Comparison of ENCODE assay signal across 7 cellular contexts in the genomic region with DNA sequence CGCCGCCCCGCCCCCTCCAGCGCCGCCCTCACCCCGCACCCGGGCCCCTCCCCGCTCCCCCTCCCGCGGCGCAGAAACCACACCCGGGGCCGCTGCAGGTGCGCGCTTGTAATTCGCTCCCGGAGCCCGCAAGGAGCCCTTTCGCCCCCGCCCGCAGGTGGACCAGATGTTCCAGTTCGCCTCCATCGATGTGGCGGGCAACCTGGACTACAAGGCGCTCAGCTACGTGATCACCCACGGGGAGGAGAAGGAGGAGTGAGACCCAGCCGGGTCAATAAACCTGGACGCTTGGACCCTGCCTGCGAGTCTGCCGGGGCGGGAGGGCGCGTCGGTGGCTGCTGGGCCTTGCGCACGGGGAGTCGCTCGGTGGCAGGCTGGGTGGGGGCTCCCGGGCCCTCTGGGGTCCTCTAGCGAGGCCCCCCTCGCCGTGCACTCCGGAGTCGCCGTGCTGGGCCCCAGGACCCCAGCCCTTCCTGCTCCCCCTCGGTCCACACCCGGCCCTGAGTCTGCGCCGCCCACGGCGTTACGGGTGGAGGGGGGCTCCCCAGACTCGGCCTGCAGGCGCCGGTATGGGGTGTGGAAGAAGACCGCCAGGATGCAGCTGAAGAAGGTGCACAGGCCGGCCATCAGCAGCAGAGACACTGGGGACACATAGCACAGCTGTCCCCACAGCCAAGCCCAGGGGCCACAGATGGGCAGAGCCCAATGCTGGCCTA. TPM values are rescaled to one million over a fixed set of nuclear protein-coding genes. Genes with fewer than 3 reads are reported as not detected.
DNase-seq lines count a peak whose midpoint lies in the region; ATAC-seq and TF ChIP-seq lines count a peak whose summit lies in the region.

No MANE protein-coding gene starts in this region.

- no peaks in the 10 kb centered on the region for H3K9me3 ChIP-seq in smooth muscle cell (replicated peaks; ENCODE audit: low read depth)

- no peaks in the 10 kb centered on the region for H3K27me3 ChIP-seq in smooth muscle cell (ENCODE audit: low read depth)

- WGBS in smooth muscle cell (ENCODE audit: low lambda C conversion rate) = 84% methylated on average over 28 of the region's 58 CpGs

- no peaks in the 10 kb centered on the region for H3K9me3 Mint-ChIP-seq in naive thymus-derived CD8-positive, alpha-beta T cell

- H3F3A ChIP-seq in smooth muscle cell (ENCODE audit: low read depth) = no peaks in the 10 kb centered on the region

- H3K4me2 ChIP-seq in smooth muscle cell = no peak overlapping the region

- H3K4me1 ChIP-seq in smooth muscle cell (ENCODE audit: low read depth) = peaks cover 5% of the 10 kb centered on the region

- POLR2A ChIA-PET in naive thymus-derived CD8-positive, alpha-beta T cell (lab: Charles Lee) = interaction anchor here (1.0 to 1.3 kb wide), 2 partner anchors 8 to 568 kb away, joined by 3 to 4 read pairs; partner anchors contain the start of genes ATP5ME and MYL5

- H3K9ac ChIP-seq in smooth muscle cell (ENCODE audit: low read depth) = no peak overlapping the region

- H3K36me3 ChIP-seq in smooth muscle cell (ENCODE audit: low read depth) = no peaks in the 10 kb centered on the region

- H2AFZ ChIP-seq in smooth muscle cell (ENCODE audit: low read depth) = no peak overlapping the region

- no peak for TF ChIP-seq EP300 in Ishikawa (IDR thresholded peaks at IDR 0.05; ENCODE audit: borderline replicate concordance)

- ATAC-seq in naive thymus-derived CD8-positive, alpha-beta T cell = peak; percentile 46 to 54
- no peak for ATAC-seq in HG03135 (IDR thresholded peaks at IDR 0.05; ENCODE audit: unreplicated experiment)

- peaks cover 2 to 10% (median 4%) of the 10 kb centered on the region in 5 donors for H3K27me3 Mint-ChIP-seq in naive thymus-derived CD8-positive, alpha-beta T cell

- peak overlapping the region in 3 of 10 donors; percentile 5 to 80 (median 6) for H3K27ac Mint-ChIP-seq in naive thymus-derived CD8-positive, alpha-beta T cell

- peaks cover 0 to 18% (median 8%) of the 10 kb centered on the region in 4 donors for H3K4me1 Mint-ChIP-seq in naive thymus-derived CD8-positive, alpha-beta T cell

- DNase-seq in DMS53 treated with DMSO at 0.1 percent for 48 hours (lab: John Stamatoyannopoulos, UW; ENCODE audit: unreplicated experiment) = peak; percentile 80
- DNase-seq in activated naive CD4-positive, alpha-beta T cell treated with anti-CD3 and anti-CD28 coated beads, Interleukin-2, amount 50 U/mL, for 16 hours = peak; percentile 41
- DNase-seq in naive thymus-derived CD8-positive, alpha-beta T cell = peak in 8 of 10 donors; percentile 35 to 79 (median 54)
- DNase-seq in glomerular visceral epithelial cell (ENCODE audit: extremely low spot score) = no peak
- no peak for DNase-seq in smooth muscle cell (lab: John Stamatoyannopoulos, UW; ENCODE audit: unreplicated experiment)

- no peaks in the 10 kb centered on the region for H3K36me3 Mint-ChIP-seq in naive thymus-derived CD8-positive, alpha-beta T cell

- H3K4me3 Mint-ChIP-seq in naive thymus-derived CD8-positive, alpha-beta T cell = peak overlapping the region in 6 of 10 donors; percentile 18 to 63 (median 37)

- no peak overlapping the region for H3K27ac ChIP-seq in smooth muscle cell (ENCODE audit: low read depth)

- TF ChIP-seq CTCF in smooth muscle cell (IDR thresholded peaks at IDR 0.05; ENCODE audit: borderline replicate concordance, insufficient read depth, poor library complexity, severe bottlenecking) = no peak

- H3K79me2 ChIP-seq in smooth muscle cell (ENCODE audit: low read depth) = peaks cover 8% of the 10 kb centered on the region

- H3K4me3 ChIP-seq in smooth muscle cell = no peak overlapping the region

- TF ChIP-seq RAD21 in Ishikawa (IDR thresholded peaks at IDR 0.05; ENCODE audit: low read depth) = no peak

- H4K20me1 ChIP-seq in smooth muscle cell (ENCODE audit: low read depth) = no peaks in the 10 kb centered on the region

TF ChIP-seq in Ishikawa, 13 proteins besides CTCF, POLR2A, EP300 and RAD21:
- TF ChIP-seq NFIC (IDR thresholded peaks at IDR 0.05) = no peak
- no peak for TF ChIP-seq YY1 (IDR thresholded peaks at IDR 0.05; ENCODE audit: low read depth)
- TF ChIP-seq MAX (IDR thresholded peaks at IDR 0.05) = 0 out of 2 replicates have a peak, but pooled peaks have one; percentile 11
- TF ChIP-seq EGR1 (IDR thresholded peaks at IDR 0.05) = no peak; the same call in 1 of the 2 replicates
- TF ChIP-seq TAF1 (IDR thresholded peaks at IDR 0.05; ENCODE audit: low read depth) = no peak
- no peak for TF ChIP-seq USF1 (IDR thresholded peaks at IDR 0.05)
- TF ChIP-seq CREB1 (IDR thresholded peaks at IDR 0.05; ENCODE audit: low read depth) = no peak
- TF ChIP-seq TCF12 (IDR thresholded peaks at IDR 0.05; ENCODE audit: low read depth) = peak; percentile 37; the same call in 1 of the 2 replicates

RNA-seq across cellular contexts. Expression of gene SLC49A3, which starts 7.1 kb away (rescaled TPM):
- 1 to 10 TPM; 2.0 to 3.7 TPM for total RNA-seq in naive thymus-derived CD8-positive, alpha-beta T cell
- polyA plus RNA-seq in naive thymus-derived CD8-positive, alpha-beta T cell = under 1 TPM in 2 of 3 donors, not detected in 1; 0.30 to 0.38 TPM
- total RNA-seq in smooth muscle cell = 15.6 and 26.4 TPM in 2 replicates
- 40.2 and 40.3 TPM in 2 replicates for polyA plus RNA-seq in smooth muscle cell

RNA-seq across cellular contexts. Expression of gene MYL5, which starts 7.6 kb away (rescaled TPM):
- total RNA-seq in naive thymus-derived CD8-positive, alpha-beta T cell = 10 to 100 TPM; 34.9 to 35.6 TPM
- polyA plus RNA-seq in naive thymus-derived CD8-positive, alpha-beta T cell = 10 to 100 TPM in 1 of 3 donors, 1 to 10 TPM in 2; 3.1 to 13.9 (median 7.5) TPM
- total RNA-seq in smooth muscle cell = 6.8 and 22.1 TPM in 2 replicates
- 6.7 and 12.5 TPM in 2 replicates for polyA plus RNA-seq in smooth muscle cell

RNA-seq across cellular contexts. Expression of gene ATP5ME, which starts 7.8 kb away (rescaled TPM):
- 100 to 1,000 TPM; 146 to 155 TPM for total RNA-seq in naive thymus-derived CD8-positive, alpha-beta T cell
- polyA plus RNA-seq in naive thymus-derived CD8-positive, alpha-beta T cell = 100 to 1,000 TPM; 420 to 468 (median 462) TPM
- total RNA-seq in smooth muscle cell = 95.4 and 152 TPM in 2 replicates
- 699 and 733 TPM in 2 replicates for polyA plus RNA-seq in smooth muscle cell

RNA-seq across cellular contexts. Expression of gene PCGF3, which starts 23.7 kb away (rescaled TPM):
- total RNA-seq in naive thymus-derived CD8-positive, alpha-beta T cell = 10 to 100 TPM; 45.6 to 49.3 TPM
- polyA plus RNA-seq in naive thymus-derived CD8-positive, alpha-beta T cell = 1 to 10 TPM; 3.4 to 4.4 (median 3.9) TPM
- total RNA-seq in smooth muscle cell = 45.4 and 57.5 TPM in 2 replicates
- polyA plus RNA-seq in smooth muscle cell = 29.6 and 30.9 TPM in 2 replicates

RNA-seq across cellular contexts. Expression of gene PDE6B, which starts 56.5 kb away (rescaled TPM):
- 10 to 100 TPM; 20.7 to 24.7 TPM for total RNA-seq in naive thymus-derived CD8-positive, alpha-beta T cell
- polyA plus RNA-seq in naive thymus-derived CD8-positive, alpha-beta T cell = 10 to 100 TPM; 21.5 to 26.3 (median 25.4) TPM
- total RNA-seq in smooth muscle cell = 5.1 and 9.8 TPM in 2 replicates
- polyA plus RNA-seq in smooth muscle cell = 7.6 and 9.0 TPM in 2 replicates

Comparison
In these comparisons a context has a peak if more than half of its experiments do, and no peak if none do; other contexts are left out.
1. DNase-seq: peak in DMS53 treated with DMSO at 0.1 percent for 48 hours (single experiment), activated naive CD4-positive, alpha-beta T cell treated with anti-CD3 and anti-CD28 coated beads, Interleukin-2, amount 50 U/mL, for 16 hours (single experiment) and naive thymus-derived CD8-positive, alpha-beta T cell (8 of 10); none in glomerular visceral epithelial cell (single experiment) and smooth muscle cell (single experiment).